ENCODE assay signal across 23 cellular contexts in genomic region chr20:40717343-40717865, GRCh38. TPM values are rescaled to one million over a fixed set of nuclear protein-coding genes. Genes with fewer than 3 reads are reported as not detected.
DNase-seq lines count a peak whose midpoint lies in the region; ATAC-seq, FAIRE-seq and TF ChIP-seq lines count a peak whose summit lies in the region.
"Had no signal": no experiment of that assay in that cellular context is flagged by ENCODE, and none has a peak within 500 bp of the region (broad histone marks: within the 10 kb centered on the region; RNA-seq: fewer than 3 reads in every experiment).

No MANE protein-coding gene starts in this region.

- H3K4me1 ChIP-seq in BLaER1 treated with 17β-estradiol and CSF1 and Interleukin-3, amounts not matched to agents 10 nM and 100 nM: peaks cover 28 to 76% (median 53%) of the 10 kb centered on the region in 10 experiments
- no peaks in the 10 kb centered on the region for H3K4me1 ChIP-seq in GM23338 (ENCODE audit: insufficient read depth)
- H3K4me1 ChIP-seq in neuronal stem cell (ENCODE audit: control insufficient read depth in 2 of 2, insufficient read depth in 1 of 2, low read depth in 1 of 2, low read length in 2 of 2): peaks cover 0 to 3% of the 10 kb centered on the region in 2 donors

- peak; percentile 55 for FAIRE-seq in bronchial epithelial cell (lab: Jason Lieb, UNC)
- FAIRE-seq: K562 had no signal

- no peak overlapping the region for H3K27ac Mint-ChIP-seq in GM23338
- H3K27ac Mint-ChIP-seq: B cell had no signal

- no peaks in the 10 kb centered on the region for H3K79me2 ChIP-seq in GM23338 (replicated peaks; ENCODE audit: insufficient read depth)

- H3K9me2 ChIP-seq in GM23338 (ENCODE audit: insufficient read depth): no peaks in the 10 kb centered on the region

- peak overlapping the region in 7 of 11 experiments; percentile 69 to 85 (median 76); a peak in 12 of 22 replicates for H3K4me2 ChIP-seq in BLaER1 treated with 17β-estradiol and CSF1 and Interleukin-3, amounts not matched to agents 10 nM and 100 nM
- H3K4me2 ChIP-seq in GM23338 (no peak overlapping the region), neuronal stem cell (ENCODE audit: insufficient read depth, low read length, poor library complexity, severe bottlenecking) (no peak overlapping the region)

- H3K27me3 ChIP-seq in BLaER1 treated with 17β-estradiol and CSF1 and Interleukin-3, amounts not matched to agents 10 nM and 100 nM: no peaks in the 10 kb centered on the region
- H3K27me3 ChIP-seq in GM23338 (ENCODE audit: insufficient read depth): no peaks in the 10 kb centered on the region
- peaks cover 2% of the 10 kb centered on the region for H3K27me3 ChIP-seq in bronchial epithelial cell (ENCODE audit: control insufficient read depth, insufficient read depth, low read length)
- H3K27me3 ChIP-seq in neuronal stem cell (ENCODE audit: control insufficient read depth in 3 of 3, insufficient read depth in 3 of 3, low read depth in 1 of 3, low read length in 3 of 3): peaks cover 0 to 33% (median 0%) of the 10 kb centered on the region in 3 experiments

- H3K36me3 ChIP-seq in BLaER1 treated with 17β-estradiol and CSF1 and Interleukin-3, amounts not matched to agents 10 nM and 100 nM: no peaks in the 10 kb centered on the region
- H3K36me3 ChIP-seq in GM23338 (ENCODE audit: insufficient read depth) (no peaks in the 10 kb centered on the region), bronchial epithelial cell (ENCODE audit: control insufficient read depth, insufficient read depth, low read length) (no peaks in the 10 kb centered on the region), neuronal stem cell (replicated peaks in 1 of 2; ENCODE audit: control insufficient read depth in 2 of 2, insufficient read depth in 2 of 2, low read length in 2 of 2) (no peaks in the 10 kb centered on the region)

- no CpG with 5 or more reads among the region's 13 CpGs for WGBS in neuronal stem cell (ENCODE audit: extremely low coverage in 2 of 2, insufficient read length in 2 of 2, insufficient replicate concordance in 1 of 2), 2 donors

- no peaks in the 10 kb centered on the region for H3F3A ChIP-seq in GM23338 (replicated peaks; ENCODE audit: low read depth)

- peak overlapping the region; percentile 41 for H2BK15ac ChIP-seq in neuronal stem cell (ENCODE audit: low read length)

- H2BK5ac ChIP-seq in neuronal stem cell (ENCODE audit: low read length): no peak overlapping the region

- peak overlapping the region; percentile 76 for H2AFZ ChIP-seq in GM23338
- peak overlapping the region; percentile 23 for H2AFZ ChIP-seq in neuronal stem cell (ENCODE audit: low read length)

- H4K20me1 ChIP-seq in BLaER1 treated with 17β-estradiol and CSF1 and Interleukin-3, amounts not matched to agents 10 nM and 100 nM: no peaks in the 10 kb centered on the region
- no peaks in the 10 kb centered on the region for H4K20me1 ChIP-seq in GM23338 (replicated peaks; ENCODE audit: insufficient read depth)

- H2BK12ac ChIP-seq in neuronal stem cell (ENCODE audit: low read length): no peak overlapping the region

- peak overlapping the region in 1 of 11 experiments; percentile 2; a peak in 1 of 22 replicates for H3K9ac ChIP-seq in BLaER1 treated with 17β-estradiol and CSF1 and Interleukin-3, amounts not matched to agents 10 nM and 100 nM
- no peak overlapping the region for H3K9ac ChIP-seq in neuronal stem cell (ENCODE audit: low read depth, low read length, poor library complexity)

- H2BK120ac ChIP-seq in neuronal stem cell (ENCODE audit: low read depth, low read length): no peak overlapping the region

- no peaks in the 10 kb centered on the region for H3K9me3 ChIP-seq in BLaER1 treated with 17β-estradiol and CSF1 and Interleukin-3, amounts not matched to agents 10 nM and 100 nM (replicated peaks in 1 of 11)
- H3K9me3 ChIP-seq in neuronal stem cell (replicated peaks in 1 of 2; ENCODE audit: control insufficient read depth in 2 of 2, insufficient read depth in 1 of 2, low read depth in 1 of 2, low read length in 2 of 2): no peaks in the 10 kb centered on the region

- no peak overlapping the region for H3K4me3 ChIP-seq in BLaER1 treated with 17β-estradiol and CSF1 and Interleukin-3, amounts not matched to agents 10 nM and 100 nM
- H3K4me3 ChIP-seq in GM23338 (no peak overlapping the region), bronchial epithelial cell (ENCODE audit: low read depth, low read length) (no peak overlapping the region), neuronal stem cell (ENCODE audit: low read length in 2 of 2) (no peak overlapping the region)
- H3K4me3 ChIP-seq: K562 had no signal

- H3K79me1 ChIP-seq in neuronal stem cell (ENCODE audit: low read depth, low read length): no peaks in the 10 kb centered on the region

- DNase-seq in GM23338 (ENCODE audit: low spot score) (no peak), bronchial epithelial cell (ENCODE audit: low read depth) (peak; percentile 55), neuronal stem cell (ENCODE audit: low spot score) (no peak), GM10248 (ENCODE audit: extremely low spot score) (no peak), A172 (ENCODE audit: low spot score) (no peak)
- no peak for DNase-seq in activated CD4-positive, alpha-beta T cell treated with anti-CD3 and anti-CD28 coated beads, Interleukin-2, amount 50 U/mL, for 4 hours
- DNase-seq: Calu3, DND-41, H7, Kasumi-1, MV-4-11, NCI-H1417, NCI-H1694, NCI-H2029 treated with DMSO at 0.1 percent for 48 hours, NCI-H446 treated with DMSO at 0.1 percent for 48 hours, NCI-H526, NCI-H82, RPMI8226, SHP77 treated with DMSO at 0.1 percent for 48 hours had no signal

- TF ChIP-seq CTCF in GM23338 (conservative IDR thresholded peaks at IDR 0.05; ENCODE audit: low read depth in 2 of 2) (no peak), bronchial epithelial cell (IDR thresholded peaks at IDR 0.05; ENCODE audit: insufficient read depth, low read length, severe bottlenecking) (no peak), GM10248 (IDR thresholded peaks at IDR 0.05; ENCODE audit: control extremely low read depth, extremely low read depth, low read depth, missing control alignments) (no peak)

- peak overlapping the region; percentile 65 for H3K18ac ChIP-seq in neuronal stem cell (ENCODE audit: low read length)

- H3K27me3 Mint-ChIP-seq in GM23338 (ENCODE audit: insufficient read depth, low read depth, poor library complexity): peaks cover 5% of the 10 kb centered on the region

- POLR2A ChIA-PET in GM10248 (lab: Yijun Ruan, JAX): no interaction called here

- peak overlapping the region in 8 of 11 experiments; percentile 14 to 87 (median 80); a peak in 14 of 22 replicates for H3K27ac ChIP-seq in BLaER1 treated with 17β-estradiol and CSF1 and Interleukin-3, amounts not matched to agents 10 nM and 100 nM
- H3K27ac ChIP-seq in GM23338 (ENCODE audit: low read depth) (no peak overlapping the region), neuronal stem cell (replicated peaks; ENCODE audit: low read length) (no peak overlapping the region)

- H3K36me3 Mint-ChIP-seq in GM23338 (ENCODE audit: low read depth): no peaks in the 10 kb centered on the region

- no peak overlapping the region for H2AK5ac ChIP-seq in neuronal stem cell (ENCODE audit: low read depth, low read length)

- no peak overlapping the region for H4K91ac ChIP-seq in neuronal stem cell (ENCODE audit: low read depth, low read length, poor library complexity)

- CTCF ChIA-PET in GM10248 (lab: Yijun Ruan, JAX): interaction anchor here (1.3 to 1.4 kb wide), 2 partner anchors 24 to 27 kb away, joined by 3 to 4 read pairs; no protein-coding TSS in a partner anchor

- H4K8ac ChIP-seq in neuronal stem cell (ENCODE audit: low read depth, low read length): no peak overlapping the region

- peak; percentile 39; the same call in 2 of the 3 replicates for ATAC-seq in GM23338
- ATAC-seq: K562 had no signal

- no peak overlapping the region for H3K23ac ChIP-seq in neuronal stem cell (ENCODE audit: low read depth, low read length, poor library complexity)

- H3K4me1 Mint-ChIP-seq in GM23338: no peaks in the 10 kb centered on the region; the same call in 2 of the 3 replicates
- H3K4me1 Mint-ChIP-seq: B cell had no signal

- no peaks in the 10 kb centered on the region for H3K9me3 Mint-ChIP-seq in GM23338
- H3K9me3 Mint-ChIP-seq: CD14-positive monocyte had no signal

- no peak overlapping the region for H3K4me3 Mint-ChIP-seq in GM23338
- H3K4me3 Mint-ChIP-seq: B cell, CD14-positive monocyte had no signal

- H3K4ac ChIP-seq in neuronal stem cell (ENCODE audit: low read length): no peak overlapping the region

- H3K14ac ChIP-seq in neuronal stem cell (ENCODE audit: low read length): no peak overlapping the region

TF ChIP-seq in GM23338, 12 proteins besides CTCF, POLR2A, EP300 and RAD21:
- no peak for TF ChIP-seq NANOG (IDR thresholded peaks at IDR 0.05; ENCODE audit: borderline replicate concordance)
- no peak for TF ChIP-seq ETS1 (IDR thresholded peaks at IDR 0.05)
- no peak for TF ChIP-seq ZNF331 (CRISPR knock-in tag; IDR thresholded peaks at IDR 0.05; ENCODE audit: low read depth)

RNA-seq across cellular contexts. Expression of gene MAFB, which starts 28.4 kb away (rescaled TPM):
- 1.6 and 1.8 TPM in 2 replicates for total RNA-seq in GM23338 (2014; rRNA removed; shearing (Covaris generic))
- polyA plus RNA-seq in GM23338 (2016; fragmentation: Nextera tagmentation; extraction: Ambion mirVana): 2.3 and 2.5 TPM in 2 replicates
- 1.3 and 3.6 TPM in 2 replicates for total RNA-seq in bronchial epithelial cell
- polyA plus RNA-seq in neuronal stem cell (2013, experiment 1 of 2): 1.4 TPM
- 1.6 TPM for polyA plus RNA-seq in neuronal stem cell (2013, experiment 2 of 2)
- 0.36 and 0.62 TPM in 2 replicates for total RNA-seq in A172 (2014; rRNA removed; shearing (Covaris generic))
- polyA plus RNA-seq: K562 had no signal

Comparison
In these comparisons a context has a peak if more than half of its experiments do, and no peak if none do; other contexts are left out.
1. H3K27ac ChIP-seq: peak in BLaER1 treated with 17β-estradiol and CSF1 and Interleukin-3, amounts not matched to agents 10 nM and 100 nM (8 of 11); none in GM23338 (single experiment) and neuronal stem cell (single experiment).
2. H3K4me2 ChIP-seq: peak in BLaER1 treated with 17β-estradiol and CSF1 and Interleukin-3, amounts not matched to agents 10 nM and 100 nM (7 of 11); none in GM23338 (single experiment) and neuronal stem cell (single experiment).